ENCODE assay signal across 8 cellular contexts in genomic region chr6:169723991-169724553, GRCh38. TPM values are rescaled to one million over a fixed set of nuclear protein-coding genes. Genes with fewer than 3 reads are reported as not detected.
A peak's percentile ranks its signal among the peaks of the same experiment; 100 is the strongest.
DNase-seq lines count a peak whose midpoint lies in the region; ATAC-seq lines count a peak whose summit lies in the region.

PHF10 (minus strand) TSS chr6:169724500; CDS start chr6:169723931, 569 bp downstream.

- H2BK15ac ChIP-seq in mesenchymal stem cell (ENCODE audit: low read depth, poor library complexity, severe bottlenecking): peak within 1 kb of the TSS; percentile 99

- H3K9ac ChIP-seq in mesenchymal stem cell (ENCODE audit: low read length): peak within 1 kb of the TSS; percentile 92

- H2AFZ ChIP-seq in mesenchymal stem cell (ENCODE audit: low read depth, low read length): peak within 1 kb of the TSS; percentile 97

- H3K14ac ChIP-seq in mesenchymal stem cell (ENCODE audit: low read length in 2 of 2): peak within 1 kb of the TSS in 1 of 2 experiments; percentile 95

- peak within 1 kb of the TSS; percentile 93 for H4K91ac ChIP-seq in mesenchymal stem cell (ENCODE audit: low read length)

- peak within 1 kb of the TSS; percentile 96 for H3K4me2 ChIP-seq in mesenchymal stem cell (ENCODE audit: low read length, poor library complexity, severe bottlenecking)

- peak within 1 kb of the TSS; percentile 84 for H4K8ac ChIP-seq in mesenchymal stem cell (ENCODE audit: low read length)

- H3K27me3 ChIP-seq in effector memory CD4-positive, alpha-beta T cell (replicated peaks; ENCODE audit: control insufficient read depth, insufficient read depth, low read length, poor library complexity, severe bottlenecking): no peaks in the 10 kb centered on the region
- no peaks in the 10 kb centered on the region for H3K27me3 ChIP-seq in mesenchymal stem cell (ENCODE audit: control insufficient read depth in 1 of 2, insufficient read depth in 1 of 2, low read length in 2 of 2)

- peak within 1 kb of the TSS; percentile 94 to 99 for H3K18ac ChIP-seq in mesenchymal stem cell (ENCODE audit: low read depth in 1 of 2, low read length in 2 of 2)

- H3K4me3 ChIP-seq in effector memory CD4-positive, alpha-beta T cell (ENCODE audit: insufficient read depth, low read depth, low read length, poor library complexity, severe bottlenecking): peak within 1 kb of the TSS; percentile 84
- peak within 1 kb of the TSS; percentile 91 to 93 for H3K4me3 ChIP-seq in mesenchymal stem cell (ENCODE audit: insufficient read depth in 1 of 2, low read depth in 1 of 2, low read length in 2 of 2)

- peak within 1 kb of the TSS in 1 of 2 experiments; percentile 97 for H3K23ac ChIP-seq in mesenchymal stem cell (ENCODE audit: low read length in 2 of 2)

- peak within 1 kb of the TSS; percentile 81 for H3K4me3 Mint-ChIP-seq in stimulated activated effector memory CD8-positive, alpha-beta T cell treated with anti-CD3 and anti-CD28 coated beads, Interleukin-12 subunit alpha, Interleukin-12 subunit beta, amount 100 ng/mL, for 72 hours

- peak within 1 kb of the TSS in 1 of 2 experiments; percentile 71 for H2BK12ac ChIP-seq in mesenchymal stem cell (ENCODE audit: low read length in 2 of 2)

- no peaks in the 10 kb centered on the region for H3K36me3 ChIP-seq in effector memory CD4-positive, alpha-beta T cell (ENCODE audit: control insufficient read depth, insufficient read depth, low read length)
- no peaks in the 10 kb centered on the region for H3K36me3 ChIP-seq in mesenchymal stem cell (ENCODE audit: control insufficient read depth in 1 of 2, insufficient read depth in 2 of 2, low read depth in 1 of 2, low read length in 2 of 2)

- peak within 1 kb of the TSS; percentile 94 for H2BK120ac ChIP-seq in mesenchymal stem cell (ENCODE audit: low read depth, low read length)

- H3K4ac ChIP-seq in mesenchymal stem cell (ENCODE audit: low read depth in 1 of 2, low read length in 2 of 2): peak within 1 kb of the TSS; percentile 88 to 94

- H3K9me3 ChIP-seq in effector memory CD4-positive, alpha-beta T cell (ENCODE audit: control insufficient read depth, low read length): no peaks in the 10 kb centered on the region
- H3K9me3 ChIP-seq in mesenchymal stem cell (ENCODE audit: control insufficient read depth, low read length): no peaks in the 10 kb centered on the region

- 0% methylated on average over 9 of the region's 98 CpGs for WGBS in mesenchymal stem cell

- peak; percentile 13 for DNase-seq in GDM1 (lab: John Stamatoyannopoulos, UW)
- peak; percentile 24 for DNase-seq in KG1 (lab: John Stamatoyannopoulos, UW)
- DNase-seq in activated CD4-positive, alpha-beta T cell treated with anti-CD3 and anti-CD28 coated beads for 4 hours: peak; percentile 31 to 34
- peak; percentile 24 to 37 (median 24) for DNase-seq in effector memory CD4-positive, alpha-beta T cell
- peak; percentile 37 for DNase-seq in mesenchymal stem cell
- DNase-seq in stimulated activated effector memory CD8-positive, alpha-beta T cell treated with anti-CD3 and anti-CD28 coated beads, Interleukin-12 subunit alpha, Interleukin-12 subunit beta, amount 100 ng/mL, for 72 hours (ENCODE audit: low spot score in 2 of 2): peak in 1 of 2 donors; percentile 41
- DNase-seq in SIG-M5 treated with dmso at 0.1 percent for 504 hours (lab: John Stamatoyannopoulos, UW; ENCODE audit: unreplicated experiment): no peak

- peak within 1 kb of the TSS; percentile 85 for H3K27ac Mint-ChIP-seq in stimulated activated effector memory CD8-positive, alpha-beta T cell treated with anti-CD3 and anti-CD28 coated beads, Interleukin-12 subunit alpha, Interleukin-12 subunit beta, amount 100 ng/mL, for 72 hours

- ATAC-seq in GM21619 (IDR thresholded peaks at IDR 0.05; ENCODE audit: unreplicated experiment): peak; percentile 41
- ATAC-seq in stimulated activated effector memory CD8-positive, alpha-beta T cell treated with anti-CD3 and anti-CD28 coated beads, Interleukin-12 subunit alpha, Interleukin-12 subunit beta, amount 100 ng/mL, for 72 hours: peak; percentile 69

- H3K4me1 ChIP-seq in effector memory CD4-positive, alpha-beta T cell (ENCODE audit: control insufficient read depth, insufficient read depth, low read length, poor library complexity, severe bottlenecking): peaks cover 11% of the 10 kb centered on the region
- peaks cover 9% of the 10 kb centered on the region for H3K4me1 ChIP-seq in mesenchymal stem cell (ENCODE audit: control insufficient read depth, insufficient read depth, low read depth, low read length)

- H3K4me1 Mint-ChIP-seq in stimulated activated effector memory CD8-positive, alpha-beta T cell treated with anti-CD3 and anti-CD28 coated beads, Interleukin-12 subunit alpha, Interleukin-12 subunit beta, amount 100 ng/mL, for 72 hours: peaks cover 33% of the 10 kb centered on the region

- H3K9me3 Mint-ChIP-seq in stimulated activated effector memory CD8-positive, alpha-beta T cell treated with anti-CD3 and anti-CD28 coated beads, Interleukin-12 subunit alpha, Interleukin-12 subunit beta, amount 100 ng/mL, for 72 hours: no peaks in the 10 kb centered on the region

- H3K27ac ChIP-seq in effector memory CD4-positive, alpha-beta T cell (ENCODE audit: insufficient read depth, low read length, poor library complexity, severe bottlenecking): peak within 1 kb of the TSS; percentile 90
- H3K27ac ChIP-seq in mesenchymal stem cell (ENCODE audit: low read length, poor library complexity, severe bottlenecking): peak within 1 kb of the TSS; percentile 64

- H2AK5ac ChIP-seq in mesenchymal stem cell (ENCODE audit: low read length, severe bottlenecking): no peak within 1 kb of the TSS

- H3K79me1 ChIP-seq in mesenchymal stem cell (replicated peaks; ENCODE audit: low read length, poor library complexity, severe bottlenecking): peaks cover 3% of the 10 kb centered on the region

- no peak within 1 kb of the TSS for H2BK5ac ChIP-seq in mesenchymal stem cell (ENCODE audit: low read depth, low read length, poor library complexity, severe bottlenecking)

- peaks cover 37% of the 10 kb centered on the region for H3K36me3 Mint-ChIP-seq in stimulated activated effector memory CD8-positive, alpha-beta T cell treated with anti-CD3 and anti-CD28 coated beads, Interleukin-12 subunit alpha, Interleukin-12 subunit beta, amount 100 ng/mL, for 72 hours

RNA-seq across cellular contexts. Expression of gene PHF10, which starts in this region (rescaled TPM):
- 19.9 TPM for polyA plus RNA-seq in mesenchymal stem cell (2013, experiment 1 of 2)
- polyA plus RNA-seq in mesenchymal stem cell (2013, experiment 2 of 2): 19.4 TPM
